In the genomic region with DNA sequence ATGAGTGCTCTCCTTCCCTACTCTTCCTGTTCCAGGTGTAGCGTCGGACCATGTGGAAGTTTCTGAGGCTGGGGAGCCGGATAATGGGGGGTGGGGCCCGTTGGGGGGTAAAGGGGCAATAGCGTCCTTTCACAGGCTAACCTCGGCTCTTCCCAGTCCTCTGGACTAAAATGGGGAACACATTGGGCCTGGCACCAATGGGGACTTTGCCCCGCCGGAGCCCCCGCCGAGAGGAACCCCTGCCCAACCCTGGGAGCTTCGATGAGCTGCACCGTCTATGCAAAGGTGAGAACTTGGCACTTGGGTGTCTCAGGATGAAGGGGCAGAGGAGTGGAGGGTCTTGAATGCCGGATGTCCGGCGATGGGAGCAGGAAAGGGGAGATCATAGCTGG, we compare ENCODE assay signal across 7 cellular contexts. TPM values are rescaled to one million over a fixed set of nuclear protein-coding genes. Genes with fewer than 3 reads are reported as not detected.
A peak's percentile ranks its signal among the peaks of the same experiment; 100 is the strongest.
DNase-seq lines count a peak whose midpoint lies in the region; ATAC-seq and TF ChIP-seq lines count a peak whose summit lies in the region.

No MANE protein-coding gene starts in this region.

- POLR2A ChIA-PET in T-cell (lab: Charles Lee): interaction anchor here in 1 of 2 donors (0.6 to 1.2 kb wide), 7 partner anchors 14 to 942 kb away, joined by 3 to 13 read pairs (median 10); a partner anchor contains a TSS

- H3K9me3 ChIP-seq in gastrocnemius medialis: no peaks in the 10 kb centered on the region

- ATAC-seq in T-cell (replicated peaks in 1 of 4): no peak
- no peak for ATAC-seq in gastrocnemius medialis

- H3K4me1 ChIP-seq in gastrocnemius medialis: peaks cover 14 to 21% of the 10 kb centered on the region in 2 donors

- H3K36me3 ChIP-seq in H7 (replicated peaks; ENCODE audit: control insufficient read depth, insufficient read depth, low read length) (peaks cover 9% of the 10 kb centered on the region), gastrocnemius medialis (peaks cover 0 to 30% of the 10 kb centered on the region in 2 donors)

- no peaks in the 10 kb centered on the region for H3K27me3 Mint-ChIP-seq in T-cell

- peaks cover 17% of the 10 kb centered on the region for H3K36me3 Mint-ChIP-seq in T-cell

- H3K4me3 ChIP-seq in H7 (ENCODE audit: insufficient read depth, low read depth, low read length): peak overlapping the region; percentile 57
- peak overlapping the region; percentile 73 for H3K4me3 ChIP-seq in fibroblast of villous mesenchyme (ENCODE audit: low read depth, low read length)
- H3K4me3 ChIP-seq in gastrocnemius medialis: peak overlapping the region; percentile 62 to 93 (median 87)

- no peak for TF ChIP-seq POLR2A in gastrocnemius medialis (IDR thresholded peaks at IDR 0.05)

- intact Hi-C loops in gastrocnemius medialis (cut with DNase I; ENCODE audit: low total_unique reads): loop anchor here (2.0 to 5.0 kb wide), 5 partner anchors 24 to 109 kb away; a partner anchor contains a TSS

- H3K27ac ChIP-seq in gastrocnemius medialis: peak overlapping the region; percentile 76 to 92 (median 90)

- H3K27ac Mint-ChIP-seq in T-cell: peak overlapping the region; percentile 96 to 98

- CTCF ChIA-PET in T-cell (lab: Charles Lee): interaction anchor here (0.5 to 3.0 kb wide), 43 partner anchors 9 to 543 kb away, joined by 3 to 76 read pairs (median 7); a partner anchor contains a TSS

- peak overlapping the region; percentile 89 to 100 (median 99) for H3K4me3 Mint-ChIP-seq in T-cell

- DNase-seq in H7 (peak; percentile 60), T-cell (no peak), fibroblast of villous mesenchyme (ENCODE audit: low read depth) (no peak), gastrocnemius medialis (no peak), NCI-H2029 (lab: John Stamatoyannopoulos, UW) (no peak), DMS 273 treated with DMSO at 0.1 percent for 48 hours (lab: John Stamatoyannopoulos, UW) (no peak), SIG-M5 (lab: John Stamatoyannopoulos, UW) (no peak)

- peaks cover 35 to 46% (median 38%) of the 10 kb centered on the region in 3 donors for H3K4me1 Mint-ChIP-seq in T-cell

- no peaks in the 10 kb centered on the region for H3K9me3 Mint-ChIP-seq in T-cell

- H3K27me3 ChIP-seq in H7 (ENCODE audit: control insufficient read depth, insufficient read depth, low read length): no peaks in the 10 kb centered on the region
- no peaks in the 10 kb centered on the region for H3K27me3 ChIP-seq in gastrocnemius medialis

- no peak for TF ChIP-seq CTCF in fibroblast of villous mesenchyme (IDR thresholded peaks at IDR 0.05; ENCODE audit: insufficient read depth, low read depth, low read length)
- TF ChIP-seq CTCF in gastrocnemius medialis (IDR thresholded peaks at IDR 0.05 in 4 of 5, conservative IDR thresholded peaks at IDR 0.05 in 1 of 5): no peak

- in situ Hi-C loops in gastrocnemius medialis (cut with MboI; ENCODE audit: low sequenced_read_pairs in 4 of 4): loop anchor here (5.0 to 10.0 kb wide), 5 partner anchors 52 to 161 kb away; a partner anchor contains a TSS

RNA-seq across cellular contexts. Expression of a gene that starts 0.5 kb away (rescaled TPM):
- total RNA-seq in H7 (2014; rRNA removed; shearing (Covaris generic)): 32.7 and 38.1 TPM in 2 replicates
- total RNA-seq in T-cell: 10 to 100 TPM in 4 of 5 donors, 1 to 10 TPM in 1; 6.3 to 12.2 (median 11.0) TPM
- 10.0 and 13.4 TPM in 2 replicates for total RNA-seq in fibroblast of villous mesenchyme
- 10 to 100 TPM in 3 of 4 donors, 1 to 10 TPM in 1; 8.3 to 22.7 (median 16.9) TPM for total RNA-seq in gastrocnemius medialis

RNA-seq across cellular contexts. Expression of a gene that starts 2.9 kb away (rescaled TPM):
- 7.2 TPM in 1 of 2 replicates, not detected in the other for total RNA-seq in H7 (2014; rRNA removed; shearing (Covaris generic))
- 1 to 10 TPM in 3 of 5 donors, not detected in 2; 2.2 to 5.5 (median 3.7) TPM for total RNA-seq in T-cell
- total RNA-seq in fibroblast of villous mesenchyme: not detected in 2 replicates
- total RNA-seq in gastrocnemius medialis: 10 to 100 TPM in 2 of 4 donors, not detected in 2; 22.2 to 57.8 TPM

RNA-seq across cellular contexts. Expression of a gene that starts 11.2 kb away (rescaled TPM):
- total RNA-seq in H7 (2014; rRNA removed; shearing (Covaris generic)): 0.35 TPM in 1 of 2 replicates, not detected in the other
- 1 to 10 TPM; 2.5 to 5.2 (median 3.5) TPM for total RNA-seq in T-cell
- total RNA-seq in fibroblast of villous mesenchyme: 0.43 TPM in 1 of 2 replicates, not detected in the other
- 10 to 100 TPM in 3 of 4 donors, 1 to 10 TPM in 1; 4.2 to 20.4 (median 18.5) TPM for total RNA-seq in gastrocnemius medialis

RNA-seq across cellular contexts. Expression of a gene that starts 11.7 kb away (rescaled TPM):
- total RNA-seq in H7 (2014; rRNA removed; shearing (Covaris generic)): not detected in 2 replicates
- total RNA-seq in T-cell: not detected
- not detected in 2 replicates for total RNA-seq in fibroblast of villous mesenchyme
- not detected for total RNA-seq in gastrocnemius medialis

RNA-seq across cellular contexts. Expression of a gene that starts 24.1 kb away (rescaled TPM):
- 278 and 312 TPM in 2 replicates for total RNA-seq in H7 (2014; rRNA removed; shearing (Covaris generic))
- total RNA-seq in T-cell: 10 to 100 TPM; 57.3 to 92.2 (median 88.2) TPM
- 105 and 117 TPM in 2 replicates for total RNA-seq in fibroblast of villous mesenchyme
- total RNA-seq in gastrocnemius medialis: 100 to 1,000 TPM; 206 to 260 (median 226) TPM
